In genomic region chr7:138882249-138882648, GRCh38 we compare ENCODE assay signal across 27 cellular contexts.
A peak's percentile ranks its signal among the peaks of the same experiment; 100 is the strongest.
DNase-seq lines count a peak whose midpoint lies in the region; ATAC-seq lines count a peak whose summit lies in the region.
"Had no signal": no experiment of that assay in that cellular context is flagged by ENCODE, and none has a peak within 500 bp of the region (broad histone marks: within the 10 kb centered on the region; RNA-seq: fewer than 3 reads in every experiment).

No MANE protein-coding gene starts in this region.

- no peaks in the 10 kb centered on the region for H3K9me3 Mint-ChIP-seq in activated T-helper 2 cell treated with anti-CD3 and anti-CD28 coated beads, Interferon-gamma antibody, Interleukin-2, Interleukin-4, amounts not matched to agents 10 μg/mL and 5 μg/mL and 100 μg/mL, durations not matched to agents 14 hours and 24 hours and 36 hours
- no peaks in the 10 kb centered on the region for H3K9me3 Mint-ChIP-seq in stimulated activated naive CD8-positive, alpha-beta T cell treated with anti-CD3 and anti-CD28 coated beads, Interleukin-15, amount 100 ng/mL, for 72 hours
- H3K9me3 Mint-ChIP-seq: mesothelial cell of epicardium; stimulated activated memory B cell treated with anti-CD40 and anti-IgM and Interleukin-4, amounts not matched to agents 10 μg/mL and 1 μg/mL and 100 μg/mL, for 72 hours had no signal

- intact Hi-C loops in activated T-helper 2 cell treated with anti-CD3 and anti-CD28 coated beads, Interferon-gamma antibody, Interleukin-2, Interleukin-4, amounts not matched to agents 10 μg/mL and 5 μg/mL and 100 μg/mL, durations not matched to agents 14 hours and 24 hours and 36 hours (cut with micrococcal nuclease) = no loop called here

- peak overlapping the region; percentile 35 for H3K27ac Mint-ChIP-seq in activated T-helper 2 cell treated with anti-CD3 and anti-CD28 coated beads, Interferon-gamma antibody, Interleukin-2, Interleukin-4, amounts not matched to agents 10 μg/mL and 5 μg/mL and 100 μg/mL, durations not matched to agents 14 hours and 24 hours and 36 hours
- H3K27ac Mint-ChIP-seq in stimulated activated naive CD8-positive, alpha-beta T cell treated with anti-CD3 and anti-CD28 coated beads, Interleukin-15, amount 100 ng/mL, for 72 hours = peak overlapping the region in 1 of 2 donors; percentile 19
- H3K27ac Mint-ChIP-seq: mesothelial cell of epicardium; stimulated activated memory B cell treated with anti-CD40 and anti-IgM and Interleukin-4, amounts not matched to agents 10 μg/mL and 1 μg/mL and 100 μg/mL, for 72 hours had no signal

- ATAC-seq in stimulated activated naive CD8-positive, alpha-beta T cell treated with anti-CD3 and anti-CD28 coated beads, Interleukin-15, amount 100 ng/mL, for 72 hours = peak; percentile 49
- ATAC-seq: SK-N-SH treated with all-trans-retinoic acid at 6 μM for 48 hours; stimulated activated memory B cell treated with anti-CD40 and anti-IgM and Interleukin-4, amounts not matched to agents 10 μg/mL and 1 μg/mL and 100 μg/mL, for 72 hours had no signal

- no peak overlapping the region for H3K4me3 Mint-ChIP-seq in activated T-helper 2 cell treated with anti-CD3 and anti-CD28 coated beads, Interferon-gamma antibody, Interleukin-2, Interleukin-4, amounts not matched to agents 10 μg/mL and 5 μg/mL and 100 μg/mL, durations not matched to agents 14 hours and 24 hours and 36 hours (ENCODE audit: low read depth)
- peak overlapping the region; percentile 43 to 49 for H3K4me3 Mint-ChIP-seq in stimulated activated naive CD8-positive, alpha-beta T cell treated with anti-CD3 and anti-CD28 coated beads, Interleukin-15, amount 100 ng/mL, for 72 hours
- H3K4me3 Mint-ChIP-seq: mesothelial cell of epicardium; stimulated activated memory B cell treated with anti-CD40 and anti-IgM and Interleukin-4, amounts not matched to agents 10 μg/mL and 1 μg/mL and 100 μg/mL, for 72 hours had no signal

- peaks cover 3% of the 10 kb centered on the region for H3K36me3 Mint-ChIP-seq in activated T-helper 2 cell treated with anti-CD3 and anti-CD28 coated beads, Interferon-gamma antibody, Interleukin-2, Interleukin-4, amounts not matched to agents 10 μg/mL and 5 μg/mL and 100 μg/mL, durations not matched to agents 14 hours and 24 hours and 36 hours (ENCODE audit: low read depth)
- H3K36me3 Mint-ChIP-seq: stimulated activated memory B cell treated with anti-CD40 and anti-IgM and Interleukin-4, amounts not matched to agents 10 μg/mL and 1 μg/mL and 100 μg/mL, for 72 hours had no signal

- no peaks in the 10 kb centered on the region for H3K27me3 Mint-ChIP-seq in activated T-helper 2 cell treated with anti-CD3 and anti-CD28 coated beads, Interferon-gamma antibody, Interleukin-2, Interleukin-4, amounts not matched to agents 10 μg/mL and 5 μg/mL and 100 μg/mL, durations not matched to agents 14 hours and 24 hours and 36 hours (ENCODE audit: low read depth)
- no peaks in the 10 kb centered on the region for H3K27me3 Mint-ChIP-seq in stimulated activated naive CD8-positive, alpha-beta T cell treated with anti-CD3 and anti-CD28 coated beads, Interleukin-15, amount 100 ng/mL, for 72 hours
- H3K27me3 Mint-ChIP-seq: stimulated activated memory B cell treated with anti-CD40 and anti-IgM and Interleukin-4, amounts not matched to agents 10 μg/mL and 1 μg/mL and 100 μg/mL, for 72 hours had no signal

- peak; percentile 18 for DNase-seq in activated CD4-positive, alpha-beta T cell treated with anti-CD3 and anti-CD28 coated beads for 48 hours
- DNase-seq in activated CD4-positive, alpha-beta T cell treated with anti-CD3 and anti-CD28 coated beads, Interleukin-2, amount 50 U/mL, for 4 hours = no peak
- peak; percentile 23 for DNase-seq in stimulated activated CD4-positive, alpha-beta T cell treated with anti-CD3 and anti-CD28 coated beads, Interleukin-15, amount 100 ng/mL, for 24 hours
- no peak for DNase-seq in stimulated activated CD4-positive, alpha-beta T cell treated with anti-CD3 and anti-CD28 coated beads, Interleukin-2, amount 100 ng/mL, for 48 hours
- no peak for DNase-seq in activated T-helper 2 cell treated with anti-CD3 and anti-CD28 coated beads, Interferon-gamma antibody, Interleukin-2, Interleukin-4, amounts not matched to agents 10 μg/mL and 5 μg/mL and 100 μg/mL, durations not matched to agents 14 hours and 24 hours and 36 hours (ENCODE audit: low spot score)
- no peak for DNase-seq in stimulated activated naive CD8-positive, alpha-beta T cell treated with anti-CD3 and anti-CD28 coated beads, Interleukin-15, amount 100 ng/mL, for 72 hours
- no peak for DNase-seq in kidney tubule cell (ENCODE audit: low spot score)
- DNase-seq in NCI-H524 (lab: John Stamatoyannopoulos, UW) = no peak
- DNase-seq: 8988T; activated gamma-delta T cell treated with Interleukin-2 at 50 U/mL for 16 hours; anterior cingulate cortex; Calu3; DMS79 treated with DMSO at 0.1 percent for 48 hours; foreskin melanocyte; GDM1; heart left ventricle; IMR-90; islet precursor cell; MV-4-11; NCI-H1436; NCI-H2081; NCI-H526; sigmoid colon; stimulated activated CD4-positive, alpha-beta T cell treated with anti-CD3 and anti-CD28 coated beads, Interleukin-12 subunit alpha, Interleukin-12 subunit beta, amount 100 ng/mL, for 4 hours had no signal

- peaks cover 23% of the 10 kb centered on the region for H3K4me1 Mint-ChIP-seq in activated T-helper 2 cell treated with anti-CD3 and anti-CD28 coated beads, Interferon-gamma antibody, Interleukin-2, Interleukin-4, amounts not matched to agents 10 μg/mL and 5 μg/mL and 100 μg/mL, durations not matched to agents 14 hours and 24 hours and 36 hours (ENCODE audit: low read depth)
- H3K4me1 Mint-ChIP-seq in stimulated activated naive CD8-positive, alpha-beta T cell treated with anti-CD3 and anti-CD28 coated beads, Interleukin-15, amount 100 ng/mL, for 72 hours = peaks cover 17% of the 10 kb centered on the region

Comparison
In these comparisons a context has a peak if more than half of its experiments do, and no peak if none do; other contexts are left out.
1. DNase-seq: peak in activated CD4-positive, alpha-beta T cell treated with anti-CD3 and anti-CD28 coated beads for 48 hours (single experiment) and stimulated activated CD4-positive, alpha-beta T cell treated with anti-CD3 and anti-CD28 coated beads, Interleukin-15, amount 100 ng/mL, for 24 hours (single experiment); none in activated CD4-positive, alpha-beta T cell treated with anti-CD3 and anti-CD28 coated beads, Interleukin-2, amount 50 U/mL, for 4 hours (0 of 2), stimulated activated CD4-positive, alpha-beta T cell treated with anti-CD3 and anti-CD28 coated beads, Interleukin-2, amount 100 ng/mL, for 48 hours (0 of 2), activated T-helper 2 cell treated with anti-CD3 and anti-CD28 coated beads, Interferon-gamma antibody, Interleukin-2, Interleukin-4, amounts not matched to agents 10 μg/mL and 5 μg/mL and 100 μg/mL, durations not matched to agents 14 hours and 24 hours and 36 hours (single experiment), stimulated activated naive CD8-positive, alpha-beta T cell treated with anti-CD3 and anti-CD28 coated beads, Interleukin-15, amount 100 ng/mL, for 72 hours (0 of 2), kidney tubule cell (single experiment) and NCI-H524 (0 of 2).